22 cellular contexts compared by ENCODE assay signal in genomic region chr17:1593630-1593931, GRCh38. TPM values are rescaled to one million over a fixed set of nuclear protein-coding genes. Genes with fewer than 3 reads are reported as not detected.
A peak's percentile ranks its signal among the peaks of the same experiment; 100 is the strongest.
DNase-seq lines count a peak whose midpoint lies in the region; ATAC-seq and TF ChIP-seq lines count a peak whose summit lies in the region.
"Had no signal": no experiment of that assay in that cellular context is flagged by ENCODE, and none has a peak within 500 bp of the region (broad histone marks: within the 10 kb centered on the region; RNA-seq: fewer than 3 reads in every experiment).

No MANE protein-coding gene starts in this region.

- H2AFZ ChIP-seq in Loucy (ENCODE audit: low read length) = no peak overlapping the region

- peaks cover 39 to 62% of the 10 kb centered on the region in 2 donors for H3K36me3 Mint-ChIP-seq in stimulated activated naive B cell treated with anti-CD40 and anti-IgM and Interleukin-4, amounts not matched to agents 10 μg/mL and 1 μg/mL and 100 μg/mL, for 72 hours

- H3K36me3 ChIP-seq in GM06990 (ENCODE audit: control insufficient read depth, insufficient read depth, low read length) (peaks cover 13% of the 10 kb centered on the region), Loucy (ENCODE audit: insufficient read depth, low read length) (no peaks in the 10 kb centered on the region; the same call in 1 of the 2 replicates), colonic mucosa (no peaks in the 10 kb centered on the region)

- H3K9me3 ChIP-seq in Loucy (ENCODE audit: insufficient read depth, low read depth, low read length) (no peaks in the 10 kb centered on the region), colonic mucosa (no peaks in the 10 kb centered on the region)
- H3K9me3 ChIP-seq: adrenal gland, lower lobe of right lung, testis had no signal

- H3K9me2 ChIP-seq in Loucy (replicated peaks; ENCODE audit: low read depth, low read length) = no peaks in the 10 kb centered on the region

- H3F3A ChIP-seq in Loucy (ENCODE audit: low read depth) = peaks cover 18% of the 10 kb centered on the region; the same call in 1 of the 2 replicates

- peak overlapping the region; percentile 45 for H3K27ac ChIP-seq in colonic mucosa
- H3K27ac ChIP-seq: adrenal gland, lower lobe of right lung, testis had no signal

- no peaks in the 10 kb centered on the region for H3K27me3 ChIP-seq in GM06990 (replicated peaks; ENCODE audit: control insufficient read depth, insufficient read depth, low read length)
- no peaks in the 10 kb centered on the region for H3K27me3 ChIP-seq in Loucy (ENCODE audit: insufficient read depth, low read length, poor library complexity, severe bottlenecking)
- no peaks in the 10 kb centered on the region for H3K27me3 ChIP-seq in colonic mucosa
- H3K27me3 ChIP-seq: adrenal gland, testis had no signal

- DNase-seq in GM06990 (ENCODE audit: extremely low read depth, insufficient read length) = no peak
- no peak for DNase-seq in colonic mucosa
- no peak for DNase-seq in stimulated activated naive B cell treated with anti-CD40 and anti-IgM and Interleukin-4, amounts not matched to agents 10 μg/mL and 1 μg/mL and 100 μg/mL, for 72 hours
- DNase-seq in 8988T = no peak
- no peak for DNase-seq in kidney glomerular epithelial cell (lab: John Stamatoyannopoulos, UW)
- no peak for DNase-seq in germinal center (ENCODE audit: low spot score)
- DNase-seq: activated CD4-positive, alpha-beta T cell treated with anti-CD3 and anti-CD28 coated beads, Interleukin-2, amount 50 U/mL, for 1 hour; activated CD8-positive, alpha-beta memory T cell treated with anti-CD3 and anti-CD28 coated beads, Interleukin-2, amount 50 U/mL, for 48 hours; activated effector memory CD4-positive, alpha-beta T cell treated with Interleukin-2 at 50 U/mL for 16 hours; adrenal gland; AML-193; dermis blood vessel endothelial cell; EL; lower lobe of right lung; NCI-H1694; NCI-H2171 treated with DMSO at 0.1 percent for 48 hours; NCI-H526; SIG-M5; stimulated activated CD8-positive, alpha-beta memory T cell treated with anti-CD3 and anti-CD28 coated beads, Interleukin-4, amount 100 ng/mL, for 48 hours; T-helper 1 cell; testis had no signal

- H3K79me2 ChIP-seq in Loucy (ENCODE audit: insufficient read depth, low read length) = peaks cover 26% of the 10 kb centered on the region; the same call in 1 of the 2 replicates

- no peaks in the 10 kb centered on the region for H3K9me3 Mint-ChIP-seq in stimulated activated naive B cell treated with anti-CD40 and anti-IgM and Interleukin-4, amounts not matched to agents 10 μg/mL and 1 μg/mL and 100 μg/mL, for 72 hours

- peaks cover 56% of the 10 kb centered on the region for H3K4me1 ChIP-seq in Loucy (ENCODE audit: insufficient read depth, low read length, poor library complexity, severe bottlenecking)
- peaks cover 30% of the 10 kb centered on the region for H3K4me1 ChIP-seq in colonic mucosa

- H3K9ac ChIP-seq in Loucy (ENCODE audit: low read depth, low read length, poor library complexity, severe bottlenecking) (peak overlapping the region; percentile 76), colonic mucosa (ENCODE audit: low read depth in 2 of 2, low read length in 2 of 2) (peak overlapping the region in 1 of 2 donors; percentile 70)

- peak overlapping the region; percentile 10; the same call in 1 of the 2 replicates for H3K4me3 ChIP-seq in GM06990 (replicated peaks; ENCODE audit: low read depth, low read length)
- peak overlapping the region; percentile 51 for H3K4me3 ChIP-seq in Loucy (ENCODE audit: low read length, poor library complexity, severe bottlenecking)
- H3K4me3 ChIP-seq in colonic mucosa = no peak overlapping the region
- H3K4me3 ChIP-seq: adrenal gland, lower lobe of right lung, testis had no signal

- no peaks in the 10 kb centered on the region for H4K20me1 ChIP-seq in Loucy (ENCODE audit: insufficient read depth, low read length, poor library complexity, severe bottlenecking)

- ATAC-seq in stimulated activated naive B cell treated with anti-CD40 and anti-IgM and Interleukin-4, amounts not matched to agents 10 μg/mL and 1 μg/mL and 100 μg/mL, for 72 hours (replicated peaks) = no peak
- ATAC-seq: lower lobe of right lung had no signal

- H3K4me2 ChIP-seq in Loucy (ENCODE audit: low read depth, low read length, poor library complexity, severe bottlenecking) = peak overlapping the region; percentile 76

- peak overlapping the region; percentile 98 for H3K27ac Mint-ChIP-seq in stimulated activated naive B cell treated with anti-CD40 and anti-IgM and Interleukin-4, amounts not matched to agents 10 μg/mL and 1 μg/mL and 100 μg/mL, for 72 hours

- H3K27me3 Mint-ChIP-seq in stimulated activated naive B cell treated with anti-CD40 and anti-IgM and Interleukin-4, amounts not matched to agents 10 μg/mL and 1 μg/mL and 100 μg/mL, for 72 hours = no peaks in the 10 kb centered on the region

- intact Hi-C loops in colonic mucosa (cut with DNase I) = no loop called here

- peaks cover 40 to 76% of the 10 kb centered on the region in 2 donors for H3K4me1 Mint-ChIP-seq in stimulated activated naive B cell treated with anti-CD40 and anti-IgM and Interleukin-4, amounts not matched to agents 10 μg/mL and 1 μg/mL and 100 μg/mL, for 72 hours

- TF ChIP-seq CTCF in GM06990 (IDR thresholded peaks at IDR 0.05; ENCODE audit: insufficient read depth, low read length, poor library complexity, severe bottlenecking) (no peak), Loucy (conservative IDR thresholded peaks at IDR 0.05; ENCODE audit: low read length) (no peak), colonic mucosa (IDR thresholded peaks at IDR 0.05) (no peak)

- peak overlapping the region; percentile 69 to 79 for H3K4me3 Mint-ChIP-seq in stimulated activated naive B cell treated with anti-CD40 and anti-IgM and Interleukin-4, amounts not matched to agents 10 μg/mL and 1 μg/mL and 100 μg/mL, for 72 hours

RNA-seq across cellular contexts. Expression of gene PITPNA, which starts 31.0 kb away (rescaled TPM):
- 10 to 100 TPM; 77.8 to 83.2 TPM for total RNA-seq in colonic mucosa

RNA-seq across cellular contexts. Expression of gene SLC43A2, which starts 35.1 kb away (rescaled TPM):
- total RNA-seq in colonic mucosa = 10 to 100 TPM; 29.3 to 38.7 TPM

RNA-seq across cellular contexts. Expression of gene SCARF1, which starts 52.0 kb away (rescaled TPM):
- 1 to 10 TPM; 6.3 to 7.7 TPM for total RNA-seq in colonic mucosa

RNA-seq across cellular contexts. Expression of gene RILP, which starts 56.1 kb away (rescaled TPM):
- 10 to 100 TPM; 35.7 to 40.4 TPM for total RNA-seq in colonic mucosa
